In genomic region chr7:87027900-87028299, GRCh38 we compare ENCODE assay signal across 14 cellular contexts. TPM values are rescaled to one million over a fixed set of nuclear protein-coding genes. Genes with fewer than 3 reads are reported as not detected.
A peak's percentile ranks its signal among the peaks of the same experiment; 100 is the strongest.
DNase-seq lines count a peak whose midpoint lies in the region; ATAC-seq and TF ChIP-seq lines count a peak whose summit lies in the region.
"Had no signal": no experiment of that assay in that cellular context is flagged by ENCODE, and none has a peak within 500 bp of the region (broad histone marks: within the 10 kb centered on the region; RNA-seq: fewer than 3 reads in every experiment).

No MANE protein-coding gene starts in this region.

- H3K36me3 ChIP-seq in vagina = no peaks in the 10 kb centered on the region

- DNase-seq in stimulated activated CD4-positive, alpha-beta T cell treated with anti-CD3 and anti-CD28 coated beads, Interleukin-2, amount 100 ng/mL, for 24 hours = no peak
- no peak for DNase-seq in activated CD4-positive, alpha-beta T cell treated with anti-CD3 and anti-CD28 coated beads for 36 hours
- DNase-seq in HFFc6 (no peak), vagina (ENCODE audit: extremely low spot score in 2 of 2) (no peak)
- DNase-seq: dermis blood vessel endothelial cell, DMS 273 treated with DMSO at 0.1 percent for 48 hours, islet precursor cell, NCI-H1436 treated with DMSO at 0.1 percent for 48 hours, T-helper 9 cell had no signal

- H3K4me1 ChIP-seq in vagina = no peaks in the 10 kb centered on the region

- intact Hi-C loops in activated CD4-positive, alpha-beta T cell treated with anti-CD3 and anti-CD28 coated beads for 36 hours (cut with DNase I, micrococcal nuclease) = no loop called here
- intact Hi-C loops in vagina (cut with DNase I) = no loop called here

- H3K27ac Mint-ChIP-seq in stimulated activated memory B cell treated with anti-CD40 and anti-IgM and Interleukin-4, amounts not matched to agents 10 μg/mL and 1 μg/mL and 100 μg/mL, for 72 hours = no peak overlapping the region
- H3K27ac Mint-ChIP-seq in activated CD4-positive, alpha-beta T cell treated with anti-CD3 and anti-CD28 coated beads for 36 hours = no peak overlapping the region
- no peak overlapping the region for H3K27ac Mint-ChIP-seq in HFFc6

- H3K27me3 Mint-ChIP-seq in stimulated activated memory B cell treated with anti-CD40 and anti-IgM and Interleukin-4, amounts not matched to agents 10 μg/mL and 1 μg/mL and 100 μg/mL, for 72 hours = no peaks in the 10 kb centered on the region
- peaks cover 7% of the 10 kb centered on the region for H3K27me3 Mint-ChIP-seq in activated CD4-positive, alpha-beta T cell treated with anti-CD3 and anti-CD28 coated beads for 36 hours
- no peaks in the 10 kb centered on the region for H3K27me3 Mint-ChIP-seq in HFFc6 (ENCODE audit: insufficient read depth)

- H3K27ac ChIP-seq in vagina = no peak overlapping the region

- H3K27me3 ChIP-seq in vagina = no peaks in the 10 kb centered on the region

- POLR2A ChIA-PET in activated CD4-positive, alpha-beta T cell treated with anti-CD3 and anti-CD28 coated beads for 36 hours (lab: Charles Lee) = interaction anchor here (0.6 kb wide), 1 partner anchor 670 kb away, joined by 3 read pairs; no protein-coding TSS in a partner anchor

- no peaks in the 10 kb centered on the region for H3K9me3 ChIP-seq in vagina

- H3K36me3 Mint-ChIP-seq in stimulated activated memory B cell treated with anti-CD40 and anti-IgM and Interleukin-4, amounts not matched to agents 10 μg/mL and 1 μg/mL and 100 μg/mL, for 72 hours = no peaks in the 10 kb centered on the region
- H3K36me3 Mint-ChIP-seq in activated CD4-positive, alpha-beta T cell treated with anti-CD3 and anti-CD28 coated beads for 36 hours (ENCODE audit: low read depth) = peaks cover 3% of the 10 kb centered on the region
- H3K36me3 Mint-ChIP-seq in HFFc6 (ENCODE audit: low read depth) = no peaks in the 10 kb centered on the region

- H3K4me1 Mint-ChIP-seq in stimulated activated memory B cell treated with anti-CD40 and anti-IgM and Interleukin-4, amounts not matched to agents 10 μg/mL and 1 μg/mL and 100 μg/mL, for 72 hours = peaks cover 8% of the 10 kb centered on the region
- no peaks in the 10 kb centered on the region for H3K4me1 Mint-ChIP-seq in activated CD4-positive, alpha-beta T cell treated with anti-CD3 and anti-CD28 coated beads for 36 hours
- H3K4me1 Mint-ChIP-seq in HFFc6 (ENCODE audit: low read depth) = no peaks in the 10 kb centered on the region

- H3K4me3 ChIP-seq in vagina = no peak overlapping the region
- H3K4me3 ChIP-seq: smooth muscle cell had no signal

- no peak for TF ChIP-seq POLR2A in vagina (IDR thresholded peaks at IDR 0.05)

- CTCF ChIA-PET in activated CD4-positive, alpha-beta T cell treated with anti-CD3 and anti-CD28 coated beads for 36 hours (lab: Charles Lee) = interaction anchor here (0.6 to 1.6 kb wide), 5 partner anchors 9 to 176 kb away, joined by 3 to 4 read pairs (median 4); no protein-coding TSS in a partner anchor

- no peak overlapping the region for H3K4me3 Mint-ChIP-seq in stimulated activated memory B cell treated with anti-CD40 and anti-IgM and Interleukin-4, amounts not matched to agents 10 μg/mL and 1 μg/mL and 100 μg/mL, for 72 hours
- H3K4me3 Mint-ChIP-seq in activated CD4-positive, alpha-beta T cell treated with anti-CD3 and anti-CD28 coated beads for 36 hours = no peak overlapping the region
- no peak overlapping the region for H3K4me3 Mint-ChIP-seq in HFFc6

- TF ChIP-seq CTCF in HFFc6 (IDR thresholded peaks at IDR 0.05) (no peak), vagina (IDR thresholded peaks at IDR 0.05) (no peak)

- peak; percentile 84 for ATAC-seq in GM19035 (IDR thresholded peaks at IDR 0.05; ENCODE audit: unreplicated experiment)
- ATAC-seq in GM21786 (IDR thresholded peaks at IDR 0.05; ENCODE audit: unreplicated experiment) = peak; percentile 95
- ATAC-seq in HG03159 (IDR thresholded peaks at IDR 0.05; ENCODE audit: unreplicated experiment) = peak; percentile 85
- peak; percentile 74 for ATAC-seq in stimulated activated memory B cell treated with anti-CD40 and anti-IgM and Interleukin-4, amounts not matched to agents 10 μg/mL and 1 μg/mL and 100 μg/mL, for 72 hours
- ATAC-seq in activated CD4-positive, alpha-beta T cell treated with anti-CD3 and anti-CD28 coated beads for 36 hours = no peak

- peaks cover 3% of the 10 kb centered on the region for H3K9me3 Mint-ChIP-seq in stimulated activated memory B cell treated with anti-CD40 and anti-IgM and Interleukin-4, amounts not matched to agents 10 μg/mL and 1 μg/mL and 100 μg/mL, for 72 hours
- H3K9me3 Mint-ChIP-seq in activated CD4-positive, alpha-beta T cell treated with anti-CD3 and anti-CD28 coated beads for 36 hours (ENCODE audit: low read depth) = peaks cover 11% of the 10 kb centered on the region
- peaks cover 10% of the 10 kb centered on the region for H3K9me3 Mint-ChIP-seq in HFFc6

RNA-seq across cellular contexts. Expression of gene ELAPOR2, which starts 31.6 kb away (rescaled TPM):
- 1 to 10 TPM; 3.9 to 4.4 TPM for total RNA-seq in activated CD4-positive, alpha-beta T cell treated with anti-CD3 and anti-CD28 coated beads for 36 hours
- under 1 TPM in 4 of 6 experiments, not detected in 2; 0.11 to 0.36 (median 0.25) TPM for total RNA-seq in HFFc6 (2021; fragmentation: NEBNext Ultra II Directional; extraction: Animal tissue kit (Norgen Biotek cat#: 25700))
- 5.6 TPM for total RNA-seq in vagina
